In the genomic region with DNA sequence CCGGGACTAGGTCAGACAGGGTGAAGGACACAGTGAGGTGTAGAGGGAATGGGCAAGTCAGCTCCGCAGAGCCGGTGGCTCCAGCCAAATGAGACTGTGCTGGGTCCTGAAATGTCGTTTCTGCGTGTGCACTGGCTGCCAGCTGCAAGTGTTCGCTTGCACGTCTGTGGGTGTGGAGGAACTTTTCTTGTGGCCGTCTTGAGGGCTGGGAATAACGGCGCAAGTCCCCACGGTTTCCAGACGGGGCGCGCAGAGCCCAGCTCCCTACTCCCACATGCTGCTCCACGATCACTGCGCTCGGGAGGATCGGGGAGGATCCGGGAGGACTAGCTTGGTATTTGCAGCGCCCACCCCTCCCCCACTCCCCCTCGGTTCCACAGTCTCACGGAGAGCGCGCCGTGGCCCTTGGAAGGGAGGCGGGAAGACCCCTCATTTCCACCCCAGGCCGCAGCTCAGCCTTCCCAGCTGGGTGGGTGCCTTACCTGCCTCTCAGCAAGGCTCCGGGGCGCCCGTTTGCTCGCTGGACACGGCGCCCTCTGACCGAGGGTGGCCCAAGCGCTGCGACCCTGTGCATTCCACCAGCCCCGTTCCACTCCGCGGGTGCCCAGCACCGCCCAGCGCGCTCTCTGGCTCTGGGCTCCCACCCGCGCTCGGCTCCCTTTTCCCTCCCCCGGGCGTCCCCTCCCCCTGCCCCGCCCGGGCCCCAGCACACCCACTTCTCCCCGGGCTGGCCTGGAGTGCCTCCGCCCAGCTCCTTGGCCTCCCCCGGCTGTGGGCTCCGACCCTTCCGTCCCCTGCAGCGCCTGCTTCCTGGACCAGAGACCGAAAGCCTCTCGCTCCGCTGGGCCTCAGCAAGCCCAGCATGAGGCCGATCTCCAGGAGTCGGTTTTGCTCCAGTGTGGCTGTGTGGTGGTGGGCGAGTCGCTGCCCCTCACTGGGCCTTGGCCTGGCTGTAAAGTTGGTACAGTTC, we compare ENCODE assay signal across 8 cellular contexts. TPM values are rescaled to one million over a fixed set of nuclear protein-coding genes. Genes with fewer than 3 reads are reported as not detected.
A peak's percentile ranks its signal among the peaks of the same experiment; 100 is the strongest.
DNase-seq lines count a peak whose midpoint lies in the region; ATAC-seq and TF ChIP-seq lines count a peak whose summit lies in the region.

A gene with protein sequence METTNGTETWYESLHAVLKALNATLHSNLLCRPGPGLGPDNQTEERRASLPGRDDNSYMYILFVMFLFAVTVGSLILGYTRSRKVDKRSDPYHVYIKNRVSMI (minus strand): TSS at position 634 of the 970 bp plus-strand sequence. CDS start 9,986 bp downstream, outside the sequence.

- H3K9me3 ChIP-seq in HUES48 (ENCODE audit: control insufficient read depth, insufficient read depth, low read length) (no peaks in the 10 kb centered on the region), duodenal mucosa (ENCODE audit: control insufficient read depth in 1 of 2, low read length in 2 of 2) (no peaks in the 10 kb centered on the region), left lung (no peaks in the 10 kb centered on the region)

- H3K36me3 ChIP-seq in HUES48 (ENCODE audit: control insufficient read depth, insufficient read depth, low read length) (no peaks in the 10 kb centered on the region), duodenal mucosa (ENCODE audit: control insufficient read depth in 1 of 2, insufficient read depth in 2 of 2, low read length in 2 of 2) (peaks cover 12 to 23% of the 10 kb centered on the region in 2 donors), left lung (no peaks in the 10 kb centered on the region)

- peak; percentile 90 for ATAC-seq in left lung
- ATAC-seq in stimulated activated memory B cell treated with anti-CD40 and anti-IgM and Interleukin-4, amounts not matched to agents 10 μg/mL and 1 μg/mL and 100 μg/mL, for 72 hours: peak; percentile 21
- ATAC-seq in GM21423 (IDR thresholded peaks at IDR 0.05; ENCODE audit: unreplicated experiment): no peak
- ATAC-seq in HG03139 (IDR thresholded peaks at IDR 0.05; ENCODE audit: unreplicated experiment): no peak
- no peak for ATAC-seq in HG02870 (IDR thresholded peaks at IDR 0.05; ENCODE audit: unreplicated experiment)

- intact Hi-C loops in left lung (cut with DNase I): no loop called here

- no peak for TF ChIP-seq CTCF in left lung (IDR thresholded peaks at IDR 0.05)

- no peak within 1 kb of the TSS for H3K27ac Mint-ChIP-seq in stimulated activated memory B cell treated with anti-CD40 and anti-IgM and Interleukin-4, amounts not matched to agents 10 μg/mL and 1 μg/mL and 100 μg/mL, for 72 hours

- H3K4me3 Mint-ChIP-seq in stimulated activated memory B cell treated with anti-CD40 and anti-IgM and Interleukin-4, amounts not matched to agents 10 μg/mL and 1 μg/mL and 100 μg/mL, for 72 hours: no peak within 1 kb of the TSS

- H3K9ac ChIP-seq in HUES48 (ENCODE audit: low read depth, low read length): no peak within 1 kb of the TSS
- peak within 1 kb of the TSS; percentile 75 to 84 for H3K9ac ChIP-seq in duodenal mucosa (ENCODE audit: low read depth in 1 of 2, low read length in 2 of 2)

- H3K36me3 Mint-ChIP-seq in stimulated activated memory B cell treated with anti-CD40 and anti-IgM and Interleukin-4, amounts not matched to agents 10 μg/mL and 1 μg/mL and 100 μg/mL, for 72 hours: no peaks in the 10 kb centered on the region

- H3K4me3 ChIP-seq in HUES48 (ENCODE audit: low read depth, low read length): peak within 1 kb of the TSS; percentile 68
- peak within 1 kb of the TSS; percentile 86 to 91 for H3K4me3 ChIP-seq in duodenal mucosa (ENCODE audit: low read depth in 1 of 2, low read length in 2 of 2)
- peak within 1 kb of the TSS; percentile 54 to 60 for H3K4me3 ChIP-seq in left lung

- H3K27me3 ChIP-seq in HUES48 (ENCODE audit: control insufficient read depth, insufficient read depth, low read length) (peaks cover 23% of the 10 kb centered on the region), duodenal mucosa (ENCODE audit: control insufficient read depth in 1 of 2, insufficient read depth in 2 of 2, low read length in 2 of 2) (no peaks in the 10 kb centered on the region), left lung (no peaks in the 10 kb centered on the region)

- no peaks in the 10 kb centered on the region for H3K9me3 Mint-ChIP-seq in stimulated activated memory B cell treated with anti-CD40 and anti-IgM and Interleukin-4, amounts not matched to agents 10 μg/mL and 1 μg/mL and 100 μg/mL, for 72 hours

- peaks cover 60% of the 10 kb centered on the region for H3K27me3 Mint-ChIP-seq in stimulated activated memory B cell treated with anti-CD40 and anti-IgM and Interleukin-4, amounts not matched to agents 10 μg/mL and 1 μg/mL and 100 μg/mL, for 72 hours

- H3K4me1 ChIP-seq in HUES48 (ENCODE audit: control insufficient read depth, insufficient read depth, low read length): peaks cover 12% of the 10 kb centered on the region
- peaks cover 29 to 45% of the 10 kb centered on the region in 2 donors for H3K4me1 ChIP-seq in duodenal mucosa (ENCODE audit: control insufficient read depth in 1 of 2, insufficient read depth in 2 of 2, low read length in 2 of 2)
- peaks cover 0 to 52% of the 10 kb centered on the region in 2 donors for H3K4me1 ChIP-seq in left lung

- H3K27ac ChIP-seq in HUES48 (ENCODE audit: low read depth, low read length) (no peak within 1 kb of the TSS), duodenal mucosa (ENCODE audit: low read depth, low read length) (peak within 1 kb of the TSS; percentile 27), left lung (peak within 1 kb of the TSS; percentile 51 to 74)

- H3K4me1 Mint-ChIP-seq in stimulated activated memory B cell treated with anti-CD40 and anti-IgM and Interleukin-4, amounts not matched to agents 10 μg/mL and 1 μg/mL and 100 μg/mL, for 72 hours: peaks cover 13% of the 10 kb centered on the region

- DNase-seq in left lung: peak; percentile 65 to 91
- DNase-seq in activated T-cell treated with anti-CD3 and anti-CD28 coated beads for 4 hours: no peak

RNA-seq across cellular contexts. Expression of the gene that starts here (rescaled TPM):
- 10 to 100 TPM; 21.2 to 26.6 TPM for total RNA-seq in left lung

Comparison
In these comparisons a context has a peak if more than half of its experiments do, and no peak if none do; other contexts are left out.
1. ATAC-seq: peak in left lung (single experiment) and stimulated activated memory B cell treated with anti-CD40 and anti-IgM and Interleukin-4, amounts not matched to agents 10 μg/mL and 1 μg/mL and 100 μg/mL, for 72 hours (single experiment); none in GM21423 (single experiment), HG03139 (single experiment) and HG02870 (single experiment).
2. Peak in every context shown above with its lines, with median percentiles within 50 percentile points of each other: H3K4me3 ChIP-seq.